Comparison of ENCODE assay signal across 1 cellular context in the genomic region with DNA sequence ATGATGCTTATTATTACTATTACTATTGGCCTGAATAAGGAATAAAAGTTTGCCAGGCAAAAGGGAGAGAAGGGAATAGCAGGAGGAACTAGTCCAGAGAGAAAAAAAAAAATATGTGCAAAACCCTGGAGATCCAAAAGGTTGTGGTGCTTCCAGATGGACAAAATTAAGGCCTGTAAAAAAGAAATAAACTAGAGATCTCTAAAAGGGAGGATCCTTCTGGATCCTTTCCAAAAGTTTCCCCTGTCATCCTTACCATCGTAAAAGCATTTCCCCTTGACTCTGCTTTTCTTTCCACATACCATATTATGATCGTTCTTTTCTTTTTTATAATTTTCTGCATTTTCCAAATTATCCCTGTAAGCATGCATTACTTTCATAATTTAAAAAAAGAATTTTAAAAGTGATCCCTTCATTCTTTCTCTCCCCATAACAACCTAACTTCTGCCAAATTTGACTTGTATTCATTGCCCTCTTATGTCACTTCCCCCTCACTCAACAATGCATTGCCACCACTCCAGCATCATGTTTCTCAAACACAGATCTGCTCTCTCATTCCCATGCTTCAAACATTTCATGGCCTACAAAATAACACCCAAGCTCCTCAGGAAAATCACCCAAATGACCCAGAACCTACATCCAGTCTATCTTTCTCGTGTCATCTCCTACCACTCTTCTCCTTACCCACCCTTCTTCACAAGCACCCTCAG.
TF ChIP-seq lines count a peak whose summit lies in the region.

No MANE protein-coding gene starts in this region.

TF ChIP-seq in endothelial cell of umbilical vein, 7 proteins besides CTCF, POLR2A, EP300 and RAD21:
- TF ChIP-seq GATA2 (IDR thresholded peaks at IDR 0.05; ENCODE audit: insufficient read depth, insufficient read length, low read depth, low read length): no peak
- no peak for TF ChIP-seq JUN (IDR thresholded peaks at IDR 0.05; ENCODE audit: borderline replicate concordance, insufficient read depth, insufficient read length, low read depth)
- TF ChIP-seq POLR2AphosphoS5 (IDR thresholded peaks at IDR 0.05; ENCODE audit: insufficient read depth, low read depth, low read length): no peak
- TF ChIP-seq EZH2 (IDR thresholded peaks at IDR 0.05; ENCODE audit: borderline replicate concordance, low read depth, low read length, severe bottlenecking): no peak
- no peak for TF ChIP-seq MYC (IDR thresholded peaks at IDR 0.05; ENCODE audit: low read depth, low read length)
- TF ChIP-seq FOS (IDR thresholded peaks at IDR 0.05; ENCODE audit: borderline replicate concordance, insufficient read depth, low read length): no peak
- TF ChIP-seq, protein P1, sequence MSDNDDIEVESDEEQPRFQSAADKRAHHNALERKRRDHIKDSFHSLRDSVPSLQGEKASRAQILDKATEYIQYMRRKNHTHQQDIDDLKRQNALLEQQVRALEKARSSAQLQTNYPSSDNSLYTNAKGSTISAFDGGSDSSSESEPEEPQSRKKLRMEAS (IDR thresholded peaks at IDR 0.05; ENCODE audit: insufficient read depth, insufficient read length): no peak
